ENCODE assay signal across 8 cellular contexts in the genomic region with DNA sequence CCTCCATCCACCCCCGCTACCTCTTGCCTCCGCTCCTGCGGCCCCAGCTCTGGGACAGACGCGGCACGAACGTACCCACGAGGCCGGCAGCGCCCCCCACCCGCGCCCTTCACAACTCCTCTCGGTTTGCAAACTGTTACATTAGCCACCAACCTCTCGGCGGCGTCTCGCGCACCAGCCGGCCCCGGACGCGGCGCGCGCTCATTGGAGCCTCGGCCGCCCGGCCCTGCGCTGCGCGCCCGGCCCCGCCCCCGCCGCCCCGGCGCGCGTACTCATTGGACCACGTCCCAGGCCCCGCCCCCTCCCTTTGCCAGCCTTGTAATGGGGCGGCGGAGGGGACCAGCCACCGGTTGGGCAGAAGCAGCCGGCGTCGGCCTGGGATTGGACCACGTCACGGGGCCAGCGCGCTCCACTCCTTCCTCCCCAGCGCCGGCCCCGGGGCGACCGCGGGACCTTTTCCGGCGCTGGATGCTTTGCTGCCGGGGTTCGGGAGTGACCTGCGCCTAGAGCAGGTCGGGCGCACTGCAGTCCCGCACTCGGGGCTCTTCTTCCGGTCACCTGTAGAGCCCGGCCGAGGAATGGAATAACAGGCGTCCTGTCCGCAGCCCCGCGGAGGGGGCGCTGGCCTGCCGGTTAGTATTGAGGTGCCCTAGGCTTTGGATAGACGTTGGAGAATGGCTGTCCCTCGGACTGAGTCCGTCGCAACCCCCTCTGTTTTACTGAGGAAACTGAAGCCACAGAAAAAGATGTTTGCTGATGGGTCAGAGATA. TPM values are rescaled to one million over a fixed set of nuclear protein-coding genes. Genes with fewer than 3 reads are reported as not detected.
DNase-seq lines count a peak whose midpoint lies in the region; ATAC-seq and TF ChIP-seq lines count a peak whose summit lies in the region.

A gene with protein sequence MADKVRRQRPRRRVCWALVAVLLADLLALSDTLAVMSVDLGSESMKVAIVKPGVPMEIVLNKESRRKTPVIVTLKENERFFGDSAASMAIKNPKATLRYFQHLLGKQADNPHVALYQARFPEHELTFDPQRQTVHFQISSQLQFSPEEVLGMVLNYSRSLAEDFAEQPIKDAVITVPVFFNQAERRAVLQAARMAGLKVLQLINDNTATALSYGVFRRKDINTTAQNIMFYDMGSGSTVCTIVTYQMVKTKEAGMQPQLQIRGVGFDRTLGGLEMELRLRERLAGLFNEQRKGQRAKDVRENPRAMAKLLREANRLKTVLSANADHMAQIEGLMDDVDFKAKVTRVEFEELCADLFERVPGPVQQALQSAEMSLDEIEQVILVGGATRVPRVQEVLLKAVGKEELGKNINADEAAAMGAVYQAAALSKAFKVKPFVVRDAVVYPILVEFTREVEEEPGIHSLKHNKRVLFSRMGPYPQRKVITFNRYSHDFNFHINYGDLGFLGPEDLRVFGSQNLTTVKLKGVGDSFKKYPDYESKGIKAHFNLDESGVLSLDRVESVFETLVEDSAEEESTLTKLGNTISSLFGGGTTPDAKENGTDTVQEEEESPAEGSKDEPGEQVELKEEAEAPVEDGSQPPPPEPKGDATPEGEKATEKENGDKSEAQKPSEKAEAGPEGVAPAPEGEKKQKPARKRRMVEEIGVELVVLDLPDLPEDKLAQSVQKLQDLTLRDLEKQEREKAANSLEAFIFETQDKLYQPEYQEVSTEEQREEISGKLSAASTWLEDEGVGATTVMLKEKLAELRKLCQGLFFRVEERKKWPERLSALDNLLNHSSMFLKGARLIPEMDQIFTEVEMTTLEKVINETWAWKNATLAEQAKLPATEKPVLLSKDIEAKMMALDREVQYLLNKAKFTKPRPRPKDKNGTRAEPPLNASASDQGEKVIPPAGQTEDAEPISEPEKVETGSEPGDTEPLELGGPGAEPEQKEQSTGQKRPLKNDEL (minus strand): TSS at position 206 of the 770 bp plus-strand sequence. CDS start 1,045 bp downstream, outside the sequence.

- TF ChIP-seq CTCF in GM13976 (IDR thresholded peaks at IDR 0.05; ENCODE audit: borderline replicate concordance, control extremely low read depth, extremely low read depth, insufficient read depth, missing control alignments) (peak; percentile 31), left ventricle myocardium inferior (IDR thresholded peaks at IDR 0.05; ENCODE audit: borderline replicate concordance) (no peak), prostate gland (IDR thresholded peaks at IDR 0.05) (peak in 3 of 4 experiments; percentile 9 to 40 (median 21))

- WGBS in prostate gland, result 0% methylated on average over 52 of the region's 79 CpGs
- under 1% methylated on average over 79 of the region's 79 CpGs for WGBS in urinary bladder

- peak; percentile 89 for ATAC-seq in HG02870 (IDR thresholded peaks at IDR 0.05; ENCODE audit: unreplicated experiment)

- H3K27ac ChIP-seq in left ventricle myocardium inferior (replicated peaks) (peak within 1 kb of the TSS; percentile 85), prostate gland (peak within 1 kb of the TSS; percentile 70 to 80), urinary bladder (ENCODE audit: low read depth) (peak within 1 kb of the TSS; percentile 84)

- H3K9me3 ChIP-seq in left ventricle myocardium inferior (replicated peaks), result no peaks in the 10 kb centered on the region
- H3K9me3 ChIP-seq in prostate gland, result no peaks in the 10 kb centered on the region

- DNase-seq in GM13976 (ENCODE audit: low spot score) (peak; percentile 99), NCI-H146 treated with DMSO at 0.1 percent for 48 hours (lab: John Stamatoyannopoulos, UW; ENCODE audit: unreplicated experiment) (peak; percentile 89), amniotic stem cell (lab: John Stamatoyannopoulos, UW) (peak; percentile 99), left ventricle myocardium inferior (peak; percentile 99), prostate gland (ENCODE audit: low spot score) (peak; percentile 97)

- H3K4me1 ChIP-seq in left ventricle myocardium inferior, result peaks cover 42% of the 10 kb centered on the region
- peaks cover 5% of the 10 kb centered on the region for H3K4me1 ChIP-seq in prostate gland (replicated peaks)
- peaks cover 2% of the 10 kb centered on the region for H3K4me1 ChIP-seq in urinary bladder (ENCODE audit: insufficient read depth)

- peak within 1 kb of the TSS; percentile 99 for H3K4me3 ChIP-seq in left ventricle myocardium inferior
- peak within 1 kb of the TSS; percentile 57 to 77 for H3K4me3 ChIP-seq in prostate gland
- peak within 1 kb of the TSS; percentile 92 for H3K4me3 ChIP-seq in urinary bladder (ENCODE audit: low read depth, low read length)

- in situ Hi-C loops in GM13976 (cut with MboI; ENCODE audit: low sequenced_read_pairs, unreplicated experiment), result no loop called here

- H3K27me3 ChIP-seq in left ventricle myocardium inferior (ENCODE audit: low read depth), result no peaks in the 10 kb centered on the region
- H3K27me3 ChIP-seq in prostate gland (replicated peaks; ENCODE audit: insufficient read depth), result no peaks in the 10 kb centered on the region

- peaks cover 33% of the 10 kb centered on the region for H3K36me3 ChIP-seq in left ventricle myocardium inferior
- H3K36me3 ChIP-seq in prostate gland, result peaks cover 2 to 4% of the 10 kb centered on the region in 2 donors
- H3K36me3 ChIP-seq in urinary bladder (ENCODE audit: insufficient read depth), result no peaks in the 10 kb centered on the region

- peak; percentile 59 for TF ChIP-seq POLR2A in prostate gland (IDR thresholded peaks at IDR 0.05)

- intact Hi-C loops in T-helper 1 cell treated with Interleukin-12 subunit alpha and Interleukin-12 subunit beta and Interleukin-4 antibody, amounts not matched to agents 30 ng/mL and 1 ng/mL, for 36 hours (cut with micrococcal nuclease), result loop anchor here (1.0 to 5.0 kb wide), 16 partner anchors 10 to 325 kb away; a partner anchor contains a TSS
- intact Hi-C loops in left ventricle myocardium inferior (cut with micrococcal nuclease) (no loop called here), prostate gland (cut with DNase I) (no loop called here)

RNA-seq across cellular contexts. Expression of the gene that starts here (rescaled TPM):
- 260 and 261 TPM in 2 replicates for total RNA-seq in T-helper 1 cell treated with Interleukin-12 subunit alpha and Interleukin-12 subunit beta and Interleukin-4 antibody, amounts not matched to agents 30 ng/mL and 1 ng/mL, for 36 hours
- total RNA-seq in left ventricle myocardium inferior (71.8 TPM), prostate gland (100 to 1,000 TPM; 115 to 149 TPM), urinary bladder (32.4 TPM)
- 43.8 TPM for polyA plus RNA-seq in urinary bladder

Comparison
In these comparisons a context has a peak if more than half of its experiments do, and no peak if none do; other contexts are left out.
1. Peak in every context shown above with its lines: DNase-seq, ATAC-seq, H3K4me3 ChIP-seq and H3K27ac ChIP-seq.